In the genomic region with DNA sequence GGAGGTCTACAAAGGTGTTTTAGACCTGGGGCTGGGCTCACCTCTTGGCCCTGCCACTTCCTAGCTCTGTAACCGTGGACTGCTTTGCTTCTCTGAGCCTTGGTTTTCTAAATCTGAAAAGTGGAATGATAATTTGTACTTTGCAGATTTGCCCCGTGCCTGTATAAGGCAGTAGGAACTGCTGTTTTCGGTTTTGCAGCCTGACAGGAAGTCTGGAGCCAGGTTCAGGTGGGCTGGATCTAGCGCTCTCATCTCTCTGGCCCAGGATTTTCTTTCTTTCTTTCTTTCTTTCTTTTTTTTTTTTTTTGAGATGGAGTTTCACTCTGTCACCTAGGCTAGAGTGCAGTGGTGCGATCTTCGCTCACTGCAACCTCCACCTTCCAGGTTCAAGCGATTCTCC, we compare ENCODE assay signal across 20 cellular contexts. TPM values are rescaled to one million over a fixed set of nuclear protein-coding genes. Genes with fewer than 3 reads are reported as not detected.
DNase-seq lines count a peak whose midpoint lies in the region; ATAC-seq and TF ChIP-seq lines count a peak whose summit lies in the region.
"Had no signal": no experiment of that assay in that cellular context is flagged by ENCODE, and none has a peak within 500 bp of the region (broad histone marks: within the 10 kb centered on the region; RNA-seq: fewer than 3 reads in every experiment).

No MANE protein-coding gene starts in this region.

- POLR2A ChIA-PET in GM10248 (lab: Yijun Ruan, JAX), result no interaction called here

- ATAC-seq in heart right ventricle (no peak), Right ventricle myocardium inferior (no peak)
- ATAC-seq: upper lobe of right lung had no signal

- no peak overlapping the region for H3K9ac ChIP-seq in skeletal muscle tissue (ENCODE audit: low read depth in 1 of 3, low read length in 3 of 3)

- DNase-seq in heart right ventricle (no peak), Right ventricle myocardium inferior (ENCODE audit: missing footprints) (no peak), GM10248 (ENCODE audit: extremely low spot score) (no peak), COLO829 (ENCODE audit: low spot score) (no peak), ascending aorta (ENCODE audit: low spot score in 2 of 2) (no peak)
- no peak for DNase-seq in activated naive CD8-positive, alpha-beta T cell treated with anti-CD3 and anti-CD28 coated beads for 36 hours
- DNase-seq: activated CD4-positive, CD25-positive, alpha-beta regulatory T cell; DMS53; GDM1; NCI-H1105 treated with DMSO at 0.1 percent for 48 hours; NCI-H2029; NCI-H345; NCI-H774; substantia nigra; upper lobe of right lung had no signal

- no peaks in the 10 kb centered on the region for H3K27me3 Mint-ChIP-seq in activated naive CD8-positive, alpha-beta T cell treated with anti-CD3 and anti-CD28 coated beads for 36 hours
- H3K27me3 Mint-ChIP-seq: progenitor cell of endocrine pancreas had no signal

- no peaks in the 10 kb centered on the region for H3K9me3 ChIP-seq in heart right ventricle
- H3K9me3 ChIP-seq in KOPT-K1 (ENCODE audit: insufficient read depth, low read length, poor library complexity, severe bottlenecking), result no peaks in the 10 kb centered on the region
- H3K9me3 ChIP-seq in skeletal muscle tissue (ENCODE audit: control insufficient read depth in 3 of 3, low read length in 3 of 3), result no peaks in the 10 kb centered on the region
- no peaks in the 10 kb centered on the region for H3K9me3 ChIP-seq in ascending aorta
- H3K9me3 ChIP-seq: upper lobe of right lung had no signal

- H3K36me3 ChIP-seq in heart right ventricle (peaks cover 0 to 96% (median 45%) of the 10 kb centered on the region in 9 donors), KOPT-K1 (ENCODE audit: insufficient read depth, low read length) (peaks cover 92% of the 10 kb centered on the region), skeletal muscle tissue (ENCODE audit: control insufficient read depth in 3 of 3, insufficient read depth in 3 of 3, low read length in 3 of 3) (peaks cover 17 to 37% (median 25%) of the 10 kb centered on the region in 3 donors), ascending aorta (peaks cover 52 to 84% of the 10 kb centered on the region in 2 donors)

- TF ChIP-seq CTCF in heart right ventricle (IDR thresholded peaks at IDR 0.05) (no peak), GM10248 (IDR thresholded peaks at IDR 0.05; ENCODE audit: control extremely low read depth, extremely low read depth, low read depth, missing control alignments) (no peak), ascending aorta (IDR thresholded peaks at IDR 0.05) (no peak)

- peaks cover 72% of the 10 kb centered on the region for H3K4me1 Mint-ChIP-seq in activated naive CD8-positive, alpha-beta T cell treated with anti-CD3 and anti-CD28 coated beads for 36 hours

- intact Hi-C loops in heart right ventricle (cut with DNase I), result no loop called here
- intact Hi-C loops in Right ventricle myocardium inferior (cut with DNase I), result no loop called here
- intact Hi-C loops in ascending aorta (cut with DNase I), result no loop called here

- no peak overlapping the region for H3K4me3 ChIP-seq in heart right ventricle
- no peak overlapping the region for H3K4me3 ChIP-seq in skeletal muscle tissue (ENCODE audit: low read length in 3 of 3)
- no peak overlapping the region for H3K4me3 ChIP-seq in ascending aorta
- H3K4me3 ChIP-seq: coronary artery, lung, upper lobe of right lung had no signal

- peak overlapping the region; percentile 99 for H3K27ac Mint-ChIP-seq in activated naive CD8-positive, alpha-beta T cell treated with anti-CD3 and anti-CD28 coated beads for 36 hours
- H3K27ac Mint-ChIP-seq: progenitor cell of endocrine pancreas had no signal

- CTCF ChIA-PET in GM10248 (lab: Yijun Ruan, JAX), result interaction anchor here (0.9 kb wide), 1 partner anchor 50 kb away, joined by 3 read pairs; no protein-coding TSS in a partner anchor

- peak overlapping the region in 6 of 10 donors; percentile 37 to 61 (median 48) for H3K27ac ChIP-seq in heart right ventricle
- H3K27ac ChIP-seq in KOPT-K1 (ENCODE audit: low read depth, low read length, poor library complexity, severe bottlenecking), result peak overlapping the region; percentile 97
- peak overlapping the region; percentile 6 for H3K27ac ChIP-seq in skeletal muscle tissue (ENCODE audit: low read depth, low read length)
- no peak overlapping the region for H3K27ac ChIP-seq in ascending aorta
- H3K27ac ChIP-seq: coronary artery, upper lobe of right lung had no signal

- peak overlapping the region; percentile 32 for H3K4me3 Mint-ChIP-seq in activated naive CD8-positive, alpha-beta T cell treated with anti-CD3 and anti-CD28 coated beads for 36 hours

- H3K4me1 ChIP-seq in heart right ventricle (peaks cover 0 to 46% (median 27%) of the 10 kb centered on the region in 9 donors), skeletal muscle tissue (ENCODE audit: control insufficient read depth in 3 of 3, insufficient read depth in 3 of 3, low read length in 3 of 3) (peaks cover 7 to 21% (median 13%) of the 10 kb centered on the region in 3 donors), ascending aorta (no peaks in the 10 kb centered on the region)

- peaks cover 7% of the 10 kb centered on the region for H3K9me3 Mint-ChIP-seq in activated naive CD8-positive, alpha-beta T cell treated with anti-CD3 and anti-CD28 coated beads for 36 hours

- H3K27me3 ChIP-seq in heart right ventricle, result no peaks in the 10 kb centered on the region
- no peaks in the 10 kb centered on the region for H3K27me3 ChIP-seq in skeletal muscle tissue (ENCODE audit: control insufficient read depth in 3 of 3, insufficient read depth in 3 of 3, low read length in 3 of 3)
- no peaks in the 10 kb centered on the region for H3K27me3 ChIP-seq in ascending aorta
- H3K27me3 ChIP-seq: upper lobe of right lung had no signal

- H3K36me3 Mint-ChIP-seq in activated naive CD8-positive, alpha-beta T cell treated with anti-CD3 and anti-CD28 coated beads for 36 hours, result peaks cover 91% of the 10 kb centered on the region

- 92 to 94% methylated on average over 7 of the region's 7 CpGs for WGBS in heart right ventricle, 2 donors

RNA-seq across cellular contexts. Expression of a gene that starts 17.2 kb away (rescaled TPM):
- total RNA-seq in heart right ventricle, result 10 to 100 TPM in 6 of 10 donors, 1 to 10 TPM in 4; 6.7 to 22.9 (median 10.4) TPM
- 10 to 100 TPM; 10.3 to 14.3 TPM for polyA plus RNA-seq in heart right ventricle
- total RNA-seq in Right ventricle myocardium inferior, result 10.4 TPM
- 10 to 100 TPM; 36.9 to 43.7 TPM for total RNA-seq in activated naive CD8-positive, alpha-beta T cell treated with anti-CD3 and anti-CD28 coated beads for 36 hours
- 5.7 TPM for total RNA-seq in skeletal muscle tissue
- 30.3 TPM for total RNA-seq in ascending aorta

RNA-seq across cellular contexts. Expression of a gene that starts 19.2 kb away (rescaled TPM):
- total RNA-seq in heart right ventricle, result 10 to 100 TPM in 1 of 10 donors, 1 to 10 TPM in 9; 4.1 to 16.8 (median 6.9) TPM
- 10 to 100 TPM; 11.9 to 12.1 TPM for polyA plus RNA-seq in heart right ventricle
- total RNA-seq in Right ventricle myocardium inferior, result 8.9 TPM
- 10 to 100 TPM; 25.3 to 25.9 TPM for total RNA-seq in activated naive CD8-positive, alpha-beta T cell treated with anti-CD3 and anti-CD28 coated beads for 36 hours
- total RNA-seq in skeletal muscle tissue, result 23.0 TPM
- 39.1 TPM for total RNA-seq in ascending aorta

Comparison
In these comparisons a context has a peak if more than half of its experiments do, and no peak if none do; other contexts are left out.
1. H3K27ac ChIP-seq: peak in heart right ventricle (6 of 10), KOPT-K1 (single experiment) and skeletal muscle tissue (single experiment); none in ascending aorta (0 of 2).